8 cellular contexts compared by ENCODE assay signal in the genomic region with DNA sequence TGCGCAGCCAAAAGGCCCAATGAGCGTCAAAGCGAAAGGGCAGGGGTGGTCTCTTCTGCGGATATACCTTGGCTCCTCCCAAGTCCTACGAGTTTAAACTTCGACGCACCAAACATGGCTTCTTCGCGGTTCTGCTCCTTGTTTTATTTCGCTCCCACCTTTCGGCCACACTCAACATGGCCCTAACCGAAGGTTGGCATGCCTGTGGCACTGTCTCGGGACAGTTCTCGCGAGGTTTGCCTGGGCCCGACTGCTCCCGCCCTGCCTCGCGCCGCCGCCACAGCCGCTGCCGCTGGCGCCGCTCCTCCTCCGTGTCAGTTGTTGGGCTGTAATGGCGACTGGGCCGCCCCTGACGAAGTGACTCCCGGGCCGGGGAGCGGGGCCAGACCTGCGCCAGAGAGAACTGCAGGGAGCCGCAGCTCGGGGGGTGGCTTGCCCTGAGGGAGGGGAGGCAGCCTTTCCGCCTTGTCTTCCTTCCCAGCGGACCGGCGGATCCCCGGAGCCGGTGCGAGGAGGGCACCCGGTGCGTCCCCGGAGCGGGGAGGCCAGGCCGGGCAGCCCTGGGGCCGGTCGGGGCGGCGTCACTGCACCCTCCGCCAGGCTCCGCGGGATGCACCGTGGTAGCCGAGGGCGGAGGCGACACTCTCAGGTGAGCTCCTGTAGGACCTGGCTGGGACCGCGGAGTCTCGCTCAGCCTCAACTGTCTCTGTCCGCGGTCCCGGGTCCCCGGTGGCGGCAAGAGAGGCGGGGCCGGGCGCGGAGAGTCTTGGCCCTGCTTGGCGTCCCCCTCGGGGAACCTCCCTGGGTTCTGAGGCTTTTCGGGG. TPM values are rescaled to one million over a fixed set of nuclear protein-coding genes. Genes with fewer than 3 reads are reported as not detected.
A peak's percentile ranks its signal among the peaks of the same experiment; 100 is the strongest.
DNase-seq lines count a peak whose midpoint lies in the region; ATAC-seq and TF ChIP-seq lines count a peak whose summit lies in the region.

A gene with protein sequence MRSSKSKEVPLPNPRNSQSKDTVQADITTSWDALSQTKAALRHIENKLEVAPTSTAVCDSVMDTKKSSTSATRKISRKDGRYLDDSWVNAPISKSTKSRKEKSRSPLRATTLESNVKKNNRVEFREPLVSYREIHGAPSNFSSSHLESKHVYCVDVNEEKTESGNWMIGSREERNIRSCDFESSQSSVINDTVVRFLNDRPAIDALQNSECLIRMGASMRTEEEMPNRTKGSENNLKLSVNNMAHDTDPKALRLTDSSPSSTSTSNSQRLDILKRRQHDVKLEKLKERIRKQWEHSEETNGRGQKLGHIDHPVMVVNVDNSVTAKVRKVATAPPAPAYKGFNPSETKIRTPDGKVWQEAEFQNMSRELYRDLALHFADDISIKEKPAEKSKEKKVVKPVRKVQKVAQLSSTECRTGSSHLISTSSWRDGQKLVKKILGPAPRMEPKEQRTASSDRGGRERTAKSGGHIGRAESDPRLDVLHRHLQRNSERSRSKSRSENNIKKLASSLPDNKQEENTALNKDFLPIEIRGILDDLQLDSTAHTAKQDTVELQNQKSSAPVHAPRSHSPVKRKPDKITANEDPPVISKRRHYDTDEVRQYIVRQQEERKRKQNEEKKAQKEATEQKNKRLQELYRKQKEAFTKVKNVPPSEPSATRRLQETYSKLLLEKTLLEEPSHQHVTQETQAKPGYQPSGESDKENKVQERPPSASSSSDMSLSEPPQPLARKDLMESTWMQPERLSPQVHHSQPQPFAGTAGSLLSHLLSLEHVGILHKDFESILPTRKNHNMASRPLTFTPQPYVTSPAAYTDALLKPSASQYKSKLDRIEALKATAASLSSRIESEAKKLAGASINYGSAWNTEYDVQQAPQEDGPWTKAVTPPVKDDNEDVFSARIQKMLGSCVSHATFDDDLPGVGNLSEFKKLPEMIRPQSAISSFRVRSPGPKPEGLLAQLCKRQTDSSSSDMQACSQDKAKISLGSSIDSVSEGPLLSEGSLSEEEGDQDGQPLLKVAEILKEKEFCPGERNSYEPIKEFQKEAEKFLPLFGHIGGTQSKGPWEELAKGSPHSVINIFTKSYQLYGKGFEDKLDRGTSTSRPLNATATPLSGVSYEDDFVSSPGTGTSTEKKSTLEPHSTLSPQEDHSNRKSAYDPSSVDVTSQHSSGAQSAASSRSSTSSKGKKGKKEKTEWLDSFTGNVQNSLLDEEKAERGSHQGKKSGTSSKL (N-terminal part only) (plus strand): TSS at position 317 of the 824 bp plus-strand sequence. CDS start 31,372 bp downstream, outside the sequence.

- H3K27ac Mint-ChIP-seq in activated naive CD4-positive, alpha-beta T cell treated with anti-CD3 and anti-CD28 coated beads, Interleukin-2, amount 50 U/mL, for 72 hours = peak within 1 kb of the TSS; percentile 94 to 98

- H3K27ac ChIP-seq in suprapubic skin = peak within 1 kb of the TSS; percentile 98

- H3K36me3 ChIP-seq in suprapubic skin = no peaks in the 10 kb centered on the region

- H3K9me3 Mint-ChIP-seq in activated naive CD4-positive, alpha-beta T cell treated with anti-CD3 and anti-CD28 coated beads, Interleukin-2, amount 50 U/mL, for 72 hours = peaks cover 5 to 10% of the 10 kb centered on the region in 2 donors

- peak in 1 of 2 donors; percentile 92 for TF ChIP-seq POLR2A in suprapubic skin (IDR thresholded peaks at IDR 0.05)

- peaks cover 41% of the 10 kb centered on the region for H3K4me1 ChIP-seq in suprapubic skin

- TF ChIP-seq EP300 in suprapubic skin (IDR thresholded peaks at IDR 0.05) = no peak

- H3K4me3 ChIP-seq in GM08714 (ENCODE audit: low read length) (peak within 1 kb of the TSS; percentile 99), suprapubic skin (peak within 1 kb of the TSS; percentile 99)

- H3K27me3 ChIP-seq in suprapubic skin = no peaks in the 10 kb centered on the region

- H3K9me3 ChIP-seq in suprapubic skin = no peaks in the 10 kb centered on the region

- H3K36me3 Mint-ChIP-seq in activated naive CD4-positive, alpha-beta T cell treated with anti-CD3 and anti-CD28 coated beads, Interleukin-2, amount 50 U/mL, for 72 hours = peaks cover 5 to 12% of the 10 kb centered on the region in 2 donors

- TF ChIP-seq CTCF in suprapubic skin (IDR thresholded peaks at IDR 0.05) = no peak

- DNase-seq in NCI-H1092 treated with DMSO at 0.1 percent for 48 hours (lab: John Stamatoyannopoulos, UW) = peak; percentile 100
- DNase-seq in SKM-1 (lab: John Stamatoyannopoulos, UW; ENCODE audit: unreplicated experiment) = peak; percentile 99
- DNase-seq in activated naive CD4-positive, alpha-beta T cell treated with anti-CD3 and anti-CD28 coated beads, Interleukin-2, amount 50 U/mL, for 72 hours (ENCODE audit: low spot score in 2 of 2) = peak; percentile 94 to 97
- peak; percentile 97 for DNase-seq in globus pallidus (ENCODE audit: low spot score)
- DNase-seq in nucleus accumbens (lab: John Stamatoyannopoulos, UW) = peak; percentile 72 to 98 (median 93)
- peak; percentile 97 to 98 for DNase-seq in suprapubic skin (ENCODE audit: low spot score in 2 of 2)

- peak; percentile 93 for ATAC-seq in HG02610 (IDR thresholded peaks at IDR 0.05; ENCODE audit: unreplicated experiment)
- peak; percentile 92 to 94 for ATAC-seq in activated naive CD4-positive, alpha-beta T cell treated with anti-CD3 and anti-CD28 coated beads, Interleukin-2, amount 50 U/mL, for 72 hours

- WGBS in suprapubic skin = under 1% methylated on average over 15 of the region's 73 CpGs

RNA-seq across cellular contexts. Expression of the gene that starts here (rescaled TPM):
- 10 to 100 TPM; 41.9 to 43.6 TPM for total RNA-seq in activated naive CD4-positive, alpha-beta T cell treated with anti-CD3 and anti-CD28 coated beads, Interleukin-2, amount 50 U/mL, for 72 hours
- total RNA-seq in suprapubic skin = 10 to 100 TPM; 60.5 to 90.2 (median 68.4) TPM

Comparison
In these comparisons a context has a peak if more than half of its experiments do, and no peak if none do; other contexts are left out.
1. Peak in every context shown above with its lines: DNase-seq, ATAC-seq, H3K4me3 ChIP-seq and H3K27ac ChIP-seq.